ENCODE assay signal across 1 cellular context in the genomic region with DNA sequence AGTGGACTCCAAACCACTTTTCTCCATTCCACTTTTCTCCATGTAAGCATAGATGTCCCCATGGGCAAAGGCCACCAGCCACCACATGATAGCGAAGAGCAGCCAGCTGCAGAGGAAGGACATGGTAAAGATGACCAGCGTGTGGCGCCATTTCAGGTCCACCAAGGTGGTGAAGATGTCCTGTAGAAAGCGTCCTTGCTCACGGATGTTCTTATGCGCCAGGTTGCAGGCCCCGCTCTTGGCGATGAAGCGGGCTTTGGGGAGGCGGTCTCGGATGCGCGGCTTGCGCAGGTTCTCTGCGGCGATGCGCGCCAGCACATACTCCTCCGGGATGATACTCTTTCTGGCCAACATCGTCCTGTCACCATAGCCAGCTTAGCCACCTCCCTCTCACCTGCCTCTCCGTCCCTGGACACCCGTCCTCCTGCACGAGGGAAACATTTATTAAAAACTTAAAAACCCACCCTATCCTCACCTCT.
A peak's percentile ranks its signal among the peaks of the same experiment; 100 is the strongest.
TF ChIP-seq lines count a peak whose summit lies in the region.

No MANE protein-coding gene starts in this region.

TF ChIP-seq in H1, 55 proteins besides CTCF, POLR2A, EP300 and RAD21 (continued from another document):
- peak; percentile 25 for TF ChIP-seq KDM4A (IDR thresholded peaks at IDR 0.05; ENCODE audit: low read depth, low read length, severe bottlenecking)
- peak; percentile 68 for TF ChIP-seq YY1 (IDR thresholded peaks at IDR 0.05; ENCODE audit: low read depth, low read length)
